Comparison of ENCODE assay signal across 1 cellular context in genomic region chr1:248857749-248858095, GRCh38.
TF ChIP-seq lines count a peak whose summit lies in the region.

No MANE protein-coding gene starts in this region.

TF ChIP-seq in A549, 52 proteins besides CTCF, POLR2A, EP300 and RAD21 (continued from another document):
- TF ChIP-seq NFE2L2 (conservative IDR thresholded peaks at IDR 0.05; ENCODE audit: low read length), result no peak
- TF ChIP-seq SMC3 (IDR thresholded peaks at IDR 0.05), result no peak
- TF ChIP-seq ATOH8 (CRISPR knock-in tag; IDR thresholded peaks at IDR 0.05; ENCODE audit: low read depth), result no peak
- no peak for TF ChIP-seq ZC3H11A (IDR thresholded peaks at IDR 0.05)
- TF ChIP-seq GATA3 (IDR thresholded peaks at IDR 0.05; ENCODE audit: borderline replicate concordance), result no peak
